ENCODE assay signal across 8 cellular contexts in the genomic region with DNA sequence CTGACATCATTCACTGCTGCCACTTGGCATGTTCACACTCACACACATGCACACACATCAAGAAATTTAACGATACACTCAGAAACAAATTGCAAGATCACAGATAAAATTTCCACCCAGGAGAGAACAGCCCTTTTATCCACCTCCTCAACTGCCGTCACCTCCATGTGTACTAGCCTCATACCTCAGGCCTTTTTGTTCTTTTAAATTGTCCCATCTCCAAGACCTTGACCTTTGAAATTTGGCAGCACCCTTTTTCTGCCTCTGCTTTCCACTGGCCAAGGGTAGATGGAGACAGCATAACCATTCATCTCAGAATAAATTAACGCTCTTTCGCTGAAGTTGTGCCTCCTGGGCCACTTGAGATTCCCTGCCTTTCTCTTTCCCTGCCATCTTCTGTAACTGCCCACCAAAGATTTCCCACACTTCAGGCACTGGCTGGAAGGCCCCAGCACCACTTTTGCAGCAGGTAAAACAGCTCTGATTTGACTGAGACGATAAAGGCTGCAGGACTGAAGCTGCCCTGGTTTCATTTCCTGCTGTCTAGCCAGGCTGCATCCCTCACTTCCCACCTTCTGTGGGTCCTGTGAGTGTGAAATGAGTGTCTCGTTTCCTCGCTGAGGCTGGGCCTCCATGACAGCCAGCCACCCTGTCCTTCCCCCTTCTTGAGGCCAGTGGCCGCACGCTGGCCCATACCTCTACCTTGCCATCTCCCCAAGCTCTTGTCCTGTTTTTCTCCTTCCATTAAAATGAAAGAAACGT. TPM values are rescaled to one million over a fixed set of nuclear protein-coding genes. Genes with fewer than 3 reads are reported as not detected.
DNase-seq lines count a peak whose midpoint lies in the region; ATAC-seq and TF ChIP-seq lines count a peak whose summit lies in the region.

No MANE protein-coding gene starts in this region.

- DNase-seq in activated CD4-positive, CD25-positive, alpha-beta regulatory T cell (lab: John Stamatoyannopoulos, UW): no peak
- DNase-seq in activated naive CD4-positive, alpha-beta T cell treated with anti-CD3 and anti-CD28 coated beads, Interleukin-2, amount 50 U/mL, for 72 hours (ENCODE audit: low spot score in 2 of 2): no peak
- DNase-seq in neural crest cell (ENCODE audit: low read depth, low spot score) (no peak), NCI-H1436 treated with DMSO at 0.1 percent for 48 hours (lab: John Stamatoyannopoulos, UW) (no peak), NCI-H2227 (lab: John Stamatoyannopoulos, UW; ENCODE audit: unreplicated experiment) (no peak), NCI-H82 (lab: John Stamatoyannopoulos, UW) (no peak)

- peaks cover 67% of the 10 kb centered on the region for H3K4me1 Mint-ChIP-seq in neural crest cell

- peaks cover 0 to 5% of the 10 kb centered on the region in 2 donors for H3K9me3 Mint-ChIP-seq in activated naive CD4-positive, alpha-beta T cell treated with anti-CD3 and anti-CD28 coated beads, Interleukin-2, amount 50 U/mL, for 72 hours
- H3K9me3 Mint-ChIP-seq in neural crest cell: peaks cover 2% of the 10 kb centered on the region

- no peak for TF ChIP-seq CTCF in neural crest cell (conservative IDR thresholded peaks at IDR 0.05)

- peak; percentile 35 to 41 for ATAC-seq in activated CD4-positive, CD25-positive, alpha-beta regulatory T cell treated with anti-CD3 and anti-CD28 coated beads, Interleukin-2, amount 50 U/mL, for 24 hours
- peak; percentile 61 for ATAC-seq in HG03066 (IDR thresholded peaks at IDR 0.05; ENCODE audit: low read depth, unreplicated experiment)
- peak; percentile 41 to 66 for ATAC-seq in activated naive CD4-positive, alpha-beta T cell treated with anti-CD3 and anti-CD28 coated beads, Interleukin-2, amount 50 U/mL, for 72 hours

- peaks cover 9 to 31% of the 10 kb centered on the region in 2 donors for H3K36me3 Mint-ChIP-seq in activated naive CD4-positive, alpha-beta T cell treated with anti-CD3 and anti-CD28 coated beads, Interleukin-2, amount 50 U/mL, for 72 hours
- H3K36me3 Mint-ChIP-seq in neural crest cell (ENCODE audit: low read depth): peaks cover 8% of the 10 kb centered on the region

- peak overlapping the region; percentile 38 to 82 for H3K27ac Mint-ChIP-seq in activated naive CD4-positive, alpha-beta T cell treated with anti-CD3 and anti-CD28 coated beads, Interleukin-2, amount 50 U/mL, for 72 hours
- peak overlapping the region; percentile 55 for H3K27ac Mint-ChIP-seq in neural crest cell (ENCODE audit: unreplicated experiment)

- peak overlapping the region; percentile 31 for H3K4me3 Mint-ChIP-seq in neural crest cell

- H3K27me3 Mint-ChIP-seq in neural crest cell (ENCODE audit: low read depth): no peaks in the 10 kb centered on the region

RNA-seq across cellular contexts. Expression of gene MBNL2, which starts 39.3 kb away (rescaled TPM):
- 10 to 100 TPM; 15.2 to 22.7 TPM for total RNA-seq in activated naive CD4-positive, alpha-beta T cell treated with anti-CD3 and anti-CD28 coated beads, Interleukin-2, amount 50 U/mL, for 72 hours
- 16.9 and 18.7 TPM in 2 replicates for total RNA-seq in neural crest cell
